In the genomic region with DNA sequence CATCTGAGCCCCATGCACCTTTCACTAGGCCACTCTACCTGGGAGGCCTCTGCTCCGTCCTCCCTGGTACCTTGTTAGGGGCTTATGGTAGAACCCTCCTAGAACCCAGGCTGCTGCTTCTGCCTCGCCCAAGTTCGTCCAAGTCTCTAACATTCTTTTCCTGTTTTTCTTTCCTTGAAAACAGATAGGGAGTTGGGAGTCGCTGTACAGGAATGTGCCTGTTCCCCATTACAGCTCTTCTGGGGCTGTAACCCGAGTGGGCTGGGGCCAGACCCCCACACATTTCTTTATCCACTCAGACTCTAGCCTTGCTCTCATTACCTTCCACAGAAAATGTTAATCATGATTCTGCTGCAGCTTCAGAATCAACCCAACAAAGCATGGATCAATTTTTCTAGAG, we compare ENCODE assay signal across 30 cellular contexts.
DNase-seq lines count a peak whose midpoint lies in the region; ATAC-seq and TF ChIP-seq lines count a peak whose summit lies in the region.
"Had no signal": no experiment of that assay in that cellular context is flagged by ENCODE, and none has a peak within 500 bp of the region (broad histone marks: within the 10 kb centered on the region; RNA-seq: fewer than 3 reads in every experiment).

No MANE protein-coding gene starts in this region.

- DNase-seq in AG20443 (ENCODE audit: low spot score): peak; percentile 31
- peak; percentile 48 for DNase-seq in HT1080 (ENCODE audit: low read depth)
- peak; percentile 11 for DNase-seq in adipocyte (ENCODE audit: low read depth)
- DNase-seq in nephron progenitor cell: no peak
- DNase-seq in stimulated activated CD4-positive, alpha-beta T cell treated with anti-CD3 and anti-CD28 coated beads, Interleukin-2, amount 100 ng/mL, for 48 hours: no peak
- DNase-seq in foreskin keratinocyte: no peak
- DNase-seq in SK-N-DZ (ENCODE audit: low spot score): no peak
- DNase-seq: ACHN; activated CD4-positive, alpha-beta T cell treated with anti-CD3 and anti-CD28 coated beads, Interleukin-2, amount 10 ng/mL, durations not matched to agents 24 days and 14 days; activated CD8-positive, alpha-beta memory T cell treated with anti-CD3 and anti-CD28 coated beads for 24 hours; effector CD4-positive, alpha-beta T cell; GDM1; KBM-7; left lung; MG63; NCI-H1105 treated with DMSO at 0.1 percent for 48 hours; NCI-H1930; NCI-H526; NK-92 treated with Interleukin-12 subunit alpha and Interleukin-12 subunit beta, amount 100 ng/mL, for 24 hours; right lobe of liver; Right ventricle myocardium superior; stimulated activated CD4-positive, alpha-beta T cell treated with anti-CD3 and anti-CD28 coated beads, Interleukin-12 subunit alpha, Interleukin-12 subunit beta, amount 100 ng/mL, for 4 hours; stimulated activated CD4-positive, alpha-beta T cell treated with anti-CD3 and anti-CD28 coated beads, Interleukin-4, amount 100 ng/mL, for 24 hours; T-cell; thyroid gland had no signal

- peaks cover 60% of the 10 kb centered on the region for H3K4me1 Mint-ChIP-seq in nephron progenitor cell
- H3K4me1 Mint-ChIP-seq: activated CD4-positive, alpha-beta T cell treated with anti-CD3 and anti-CD28 coated beads, Interleukin-2, amount 10 ng/mL, durations not matched to agents 24 days and 14 days; activated naive CD4-positive, alpha-beta T cell treated with anti-CD3 and anti-CD28 coated beads, Interleukin-2, amount 50 U/mL, for 24 hours; memory B cell; T-cell had no signal

- ATAC-seq in foreskin keratinocyte (no peak), GM19035 (IDR thresholded peaks at IDR 0.05; ENCODE audit: unreplicated experiment) (no peak)
- ATAC-seq: left lung, right lobe of liver, T-cell had no signal

- H3K27me3 Mint-ChIP-seq in nephron progenitor cell (ENCODE audit: low read depth, poor library complexity): no peaks in the 10 kb centered on the region
- H3K27me3 Mint-ChIP-seq: activated CD4-positive, alpha-beta T cell treated with anti-CD3 and anti-CD28 coated beads, Interleukin-2, amount 10 ng/mL, durations not matched to agents 24 days and 14 days; activated naive CD4-positive, alpha-beta T cell treated with anti-CD3 and anti-CD28 coated beads, Interleukin-2, amount 50 U/mL, for 24 hours; memory B cell; T-cell had no signal

- H3K9ac ChIP-seq in adipocyte (ENCODE audit: low read length): no peak overlapping the region
- H3K9ac ChIP-seq: BLaER1 had no signal

- H3K4me3 Mint-ChIP-seq in nephron progenitor cell: peak overlapping the region; percentile 41
- H3K4me3 Mint-ChIP-seq: activated CD4-positive, alpha-beta T cell treated with anti-CD3 and anti-CD28 coated beads, Interleukin-2, amount 10 ng/mL, durations not matched to agents 24 days and 14 days; activated naive CD4-positive, alpha-beta T cell treated with anti-CD3 and anti-CD28 coated beads, Interleukin-2, amount 50 U/mL, for 24 hours; memory B cell; T-cell had no signal

- H3K4me3 ChIP-seq in adipocyte (ENCODE audit: low read length): no peak overlapping the region
- H3K4me3 ChIP-seq: BLaER1, left lung, MG63, right lobe of liver, thyroid gland had no signal

- H3K27me3 ChIP-seq in adipocyte (replicated peaks; ENCODE audit: control insufficient read depth, insufficient read depth, low read length): no peaks in the 10 kb centered on the region
- no peaks in the 10 kb centered on the region for H3K27me3 ChIP-seq in foreskin keratinocyte
- H3K27me3 ChIP-seq: BLaER1, left lung, MG63, neutrophil, right lobe of liver, thyroid gland had no signal

- H3K27ac Mint-ChIP-seq in nephron progenitor cell: peak overlapping the region; percentile 93
- H3K27ac Mint-ChIP-seq: activated CD4-positive, alpha-beta T cell treated with anti-CD3 and anti-CD28 coated beads, Interleukin-2, amount 10 ng/mL, durations not matched to agents 24 days and 14 days; activated naive CD4-positive, alpha-beta T cell treated with anti-CD3 and anti-CD28 coated beads, Interleukin-2, amount 50 U/mL, for 24 hours; memory B cell; T-cell had no signal

- no peaks in the 10 kb centered on the region for H3K9me3 Mint-ChIP-seq in nephron progenitor cell
- H3K9me3 Mint-ChIP-seq: activated CD4-positive, alpha-beta T cell treated with anti-CD3 and anti-CD28 coated beads, Interleukin-2, amount 10 ng/mL, durations not matched to agents 24 days and 14 days; activated naive CD4-positive, alpha-beta T cell treated with anti-CD3 and anti-CD28 coated beads, Interleukin-2, amount 50 U/mL, for 24 hours; memory B cell; T-cell had no signal

- TF ChIP-seq CTCF in nephron progenitor cell (IDR thresholded peaks at IDR 0.05): no peak
- TF ChIP-seq CTCF in foreskin keratinocyte (conservative IDR thresholded peaks at IDR 0.05): no peak

- H3K4me1 ChIP-seq in adipocyte (ENCODE audit: control insufficient read depth, insufficient read depth, low read length): no peaks in the 10 kb centered on the region
- H3K4me1 ChIP-seq in foreskin keratinocyte: no peaks in the 10 kb centered on the region
- H3K4me1 ChIP-seq: BLaER1, left lung, right lobe of liver, thyroid gland had no signal

- no peaks in the 10 kb centered on the region for H3K36me3 Mint-ChIP-seq in nephron progenitor cell (ENCODE audit: low read depth)
- H3K36me3 Mint-ChIP-seq: activated naive CD4-positive, alpha-beta T cell treated with anti-CD3 and anti-CD28 coated beads, Interleukin-2, amount 50 U/mL, for 24 hours; memory B cell; T-cell had no signal

- H3K27ac ChIP-seq in foreskin keratinocyte: no peak overlapping the region
- H3K27ac ChIP-seq: BLaER1, left lung, neutrophil, right lobe of liver, thyroid gland had no signal

- no peaks in the 10 kb centered on the region for H3K9me3 ChIP-seq in adipocyte (ENCODE audit: control insufficient read depth, low read length)
- H3K9me3 ChIP-seq: BLaER1, left lung, neutrophil, right lobe of liver, thyroid gland had no signal

- H3K36me3 ChIP-seq in adipocyte (ENCODE audit: control insufficient read depth, insufficient read depth, low read length, severe bottlenecking): no peaks in the 10 kb centered on the region
- H3K36me3 ChIP-seq: BLaER1, left lung, MG63, neutrophil, right lobe of liver, thyroid gland had no signal

Comparison
In these comparisons a context has a peak if more than half of its experiments do, and no peak if none do; other contexts are left out.
1. DNase-seq: peak in AG20443 (single experiment), HT1080 (single experiment) and adipocyte (single experiment); none in nephron progenitor cell (single experiment), stimulated activated CD4-positive, alpha-beta T cell treated with anti-CD3 and anti-CD28 coated beads, Interleukin-2, amount 100 ng/mL, for 48 hours (0 of 2), foreskin keratinocyte (0 of 2) and SK-N-DZ (single experiment).